8 cellular contexts compared by ENCODE assay signal in the genomic region with DNA sequence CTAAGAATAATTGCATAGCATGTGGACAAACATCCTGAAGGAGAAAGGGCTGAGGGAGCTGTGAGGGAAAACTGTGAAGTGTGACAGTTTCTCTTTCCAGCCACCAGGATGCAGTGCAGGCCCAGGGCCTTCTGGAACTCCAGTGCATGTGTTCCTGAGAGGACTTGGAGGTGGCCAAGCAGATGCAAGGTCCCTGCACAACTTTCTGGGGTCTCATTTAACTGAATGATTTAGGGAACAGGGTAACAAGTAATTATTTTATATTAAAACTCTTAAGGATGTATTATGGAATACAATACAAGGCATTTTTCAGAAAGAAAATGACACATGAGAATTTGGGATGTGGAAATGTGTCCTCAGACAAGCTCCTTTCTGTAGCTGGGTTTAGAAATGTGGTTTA.
DNase-seq lines count a peak whose midpoint lies in the region; ATAC-seq, FAIRE-seq and TF ChIP-seq lines count a peak whose summit lies in the region.

No MANE protein-coding gene starts in this region.

- H3F3A ChIP-seq in DOHH2 (ENCODE audit: control insufficient read depth, insufficient read depth), result no peaks in the 10 kb centered on the region

- dilution Hi-C loops in mammary epithelial cell (cut with HindIII; ENCODE audit: low sequenced_read_pairs), result no loop called here
- dilution Hi-C loops in keratinocyte (cut with MboI; ENCODE audit: extremely low pct_ligation_motif_present, low sequenced_read_pairs), result no loop called here

- peak; percentile 80 for FAIRE-seq in keratinocyte (lab: Jason Lieb, UNC)

- no peaks in the 10 kb centered on the region for H3K9me2 ChIP-seq in DOHH2 (replicated peaks; ENCODE audit: control insufficient read depth, low read length)

- ATAC-seq in GM21786 (IDR thresholded peaks at IDR 0.05; ENCODE audit: unreplicated experiment) (peak; percentile 89), GM21528 (IDR thresholded peaks at IDR 0.05; ENCODE audit: low FRiP score, unreplicated experiment) (no peak)

- H3K9me3 ChIP-seq in DOHH2 (ENCODE audit: control insufficient read depth, insufficient read depth, low read length) (no peaks in the 10 kb centered on the region), mammary epithelial cell (replicated peaks; ENCODE audit: insufficient read depth, low read length) (no peaks in the 10 kb centered on the region), keratinocyte (ENCODE audit: control insufficient read depth, low read depth, low read length) (no peaks in the 10 kb centered on the region)

- H3K4me3 ChIP-seq in DOHH2 (ENCODE audit: low read length) (no peak overlapping the region), mammary epithelial cell (replicated peaks in 1 of 3; ENCODE audit: insufficient read depth in 1 of 3, low read depth in 2 of 3, low read length in 3 of 3) (no peak overlapping the region), keratinocyte (ENCODE audit: control insufficient read depth in 2 of 3, extremely low read depth in 1 of 3, insufficient read depth in 2 of 3, low read depth in 1 of 3, low read length in 3 of 3) (no peak overlapping the region)

- H3K27ac ChIP-seq in DOHH2 (ENCODE audit: low read depth, low read length), result no peak overlapping the region
- no peak overlapping the region for H3K27ac ChIP-seq in mammary epithelial cell (ENCODE audit: insufficient read depth, low read depth, low read length)
- no peak overlapping the region for H3K27ac ChIP-seq in keratinocyte (ENCODE audit: control insufficient read depth, insufficient read depth, low read length)

- CTCF ChIA-PET in mammary epithelial cell (lab: Charles Lee; ENCODE audit: low non-redundant PET), result interaction anchor here (0.6 to 2.1 kb wide), 4 partner anchors 112 to 165 kb away, joined by 3 to 21 read pairs (median 4); a partner anchor contains a TSS

- BruUV-seq in mammary epithelial cell (replicated peaks; lab: Mats Ljungman, UMichigan), result no TSS peak

- peaks cover 4% of the 10 kb centered on the region for H3K27me3 ChIP-seq in DOHH2 (ENCODE audit: control insufficient read depth, low read length)
- no peaks in the 10 kb centered on the region for H3K27me3 ChIP-seq in mammary epithelial cell (ENCODE audit: insufficient read depth, low read length)
- no peaks in the 10 kb centered on the region for H3K27me3 ChIP-seq in keratinocyte (ENCODE audit: control insufficient read depth, extremely low read depth, insufficient read depth, low read length)

- H3K79me2 ChIP-seq in DOHH2 (ENCODE audit: control insufficient read depth, low read length) (no peaks in the 10 kb centered on the region), mammary epithelial cell (ENCODE audit: insufficient read depth, low read length) (no peaks in the 10 kb centered on the region), keratinocyte (ENCODE audit: control insufficient read depth, insufficient read depth, low read length) (no peaks in the 10 kb centered on the region)

- H2AFZ ChIP-seq in mammary epithelial cell (ENCODE audit: low read depth, low read length) (no peak overlapping the region), keratinocyte (ENCODE audit: control insufficient read depth, low read length) (no peak overlapping the region)

- intact Hi-C loops in mammary epithelial cell (cut with micrococcal nuclease), result loop anchor here (1.0 kb wide), 5 partner anchors 92 to 164 kb away; a partner anchor contains a TSS

- in situ Hi-C loops in mammary epithelial cell (cut with MboI; ENCODE audit: low sequenced_read_pairs in 2 of 2), result no loop called here

- H3K4me1 ChIP-seq in DOHH2 (ENCODE audit: control insufficient read depth, low read length) (no peaks in the 10 kb centered on the region), mammary epithelial cell (ENCODE audit: insufficient read depth, low read length) (no peaks in the 10 kb centered on the region), keratinocyte (ENCODE audit: control insufficient read depth, extremely low read depth, insufficient read depth, low read length) (no peaks in the 10 kb centered on the region)

- H3K36me3 ChIP-seq in DOHH2 (ENCODE audit: control insufficient read depth, low read length) (no peaks in the 10 kb centered on the region), mammary epithelial cell (ENCODE audit: insufficient read depth, low read length) (no peaks in the 10 kb centered on the region), keratinocyte (ENCODE audit: control insufficient read depth in 2 of 2, extremely low read depth in 1 of 2, insufficient read depth in 2 of 2, low read length in 2 of 2) (no peaks in the 10 kb centered on the region)

- no peaks in the 10 kb centered on the region for H3K9me1 ChIP-seq in keratinocyte (ENCODE audit: control insufficient read depth, extremely low read depth, insufficient read depth, low read length)

- DNase-seq in MV-4-11 (lab: John Stamatoyannopoulos, UW), result peak; percentile 30
- DNase-seq in SKM-1 (lab: John Stamatoyannopoulos, UW; ENCODE audit: unreplicated experiment), result peak; percentile 34
- peak; percentile 35 for DNase-seq in mammary epithelial cell
- no peak for DNase-seq in keratinocyte (ENCODE audit: low read depth, low spot score)
- DNase-seq in stimulated activated CD4-positive, alpha-beta T cell treated with anti-CD3 and anti-CD28 coated beads, Interleukin-4, amount 100 ng/mL, for 1 hour, result peak; percentile 16

- H4K20me1 ChIP-seq in DOHH2 (ENCODE audit: control insufficient read depth, insufficient read depth, low read depth, low read length), result no peaks in the 10 kb centered on the region
- H4K20me1 ChIP-seq in mammary epithelial cell (ENCODE audit: insufficient read depth, low read length), result no peaks in the 10 kb centered on the region
- no peaks in the 10 kb centered on the region for H4K20me1 ChIP-seq in keratinocyte (ENCODE audit: control insufficient read depth, extremely low read depth, insufficient read depth, low read length)

- H3K4me2 ChIP-seq in DOHH2 (ENCODE audit: low read length) (no peak overlapping the region), mammary epithelial cell (ENCODE audit: insufficient read depth, low read depth, low read length) (no peak overlapping the region), keratinocyte (ENCODE audit: control insufficient read depth, extremely low read depth, insufficient read depth, low read depth, low read length) (no peak overlapping the region)

- TF ChIP-seq CTCF in DOHH2 (IDR thresholded peaks at IDR 0.05; ENCODE audit: low read depth, low read length, poor library complexity, severe bottlenecking) (peak; percentile 30), mammary epithelial cell (conservative IDR thresholded peaks at IDR 0.05 in 1 of 2, IDR thresholded peaks at IDR 0.05 in 1 of 2; ENCODE audit: extremely low read depth in 1 of 2, insufficient read depth in 1 of 2, low read depth in 1 of 2, low read length in 2 of 2) (peak; percentile 87 to 95), keratinocyte (optimal IDR thresholded peaks at IDR 0.05 in 1 of 3, IDR thresholded peaks at IDR 0.05 in 1 of 3, conservative IDR thresholded peaks at IDR 0.05 in 1 of 3; ENCODE audit: extremely low read depth in 1 of 3, insufficient read depth in 2 of 3, low read length in 3 of 3) (peak; percentile 84 to 91 (median 89))

- H3K9ac ChIP-seq in mammary epithelial cell (ENCODE audit: insufficient read depth, low read length) (no peak overlapping the region), keratinocyte (ENCODE audit: control insufficient read depth, extremely low read depth, insufficient read depth, low read length) (no peak overlapping the region)

Comparison
In these comparisons a context has a peak if more than half of its experiments do, and no peak if none do; other contexts are left out.
1. CTCF ChIP-seq: peak in every context shown above with its lines; median percentile 91 in mammary epithelial cell; 89 in keratinocyte; 30 in DOHH2.